20 cellular contexts compared by ENCODE assay signal in the genomic region with DNA sequence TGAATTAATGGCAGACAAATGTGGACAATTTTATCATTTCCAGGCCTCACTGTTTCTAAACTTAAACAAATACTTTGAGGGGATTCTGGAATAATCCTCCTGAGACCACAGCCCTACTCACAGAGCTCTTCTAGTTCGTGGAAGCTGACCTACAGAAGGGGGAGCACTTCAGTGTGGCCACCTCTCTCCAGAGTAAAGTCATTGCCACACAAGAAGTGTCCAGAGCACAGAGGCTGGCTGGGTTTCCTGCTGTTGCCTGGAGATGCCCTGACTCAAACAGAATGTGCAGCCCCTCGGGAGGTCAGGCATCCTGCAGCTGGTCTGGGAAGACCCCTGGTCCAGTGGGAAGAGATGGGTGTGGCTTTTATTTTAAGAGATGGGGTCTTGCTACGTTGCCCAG.
"Had no signal": no experiment of that assay in that cellular context is flagged by ENCODE, and none has a peak within 500 bp of the region (broad histone marks: within the 10 kb centered on the region; RNA-seq: fewer than 3 reads in every experiment).

No MANE protein-coding gene starts in this region.

- H3K27ac ChIP-seq: brain microvascular endothelial cell, heart right ventricle, lower lobe of right lung, tibial nerve, vagina had no signal

- H3K36me3 ChIP-seq: brain microvascular endothelial cell, heart right ventricle, lower lobe of right lung, tibial nerve, vagina had no signal

- H3K4me1 ChIP-seq: lower lobe of right lung, tibial nerve had no signal

- DNase-seq: activated CD4-positive, alpha-beta T cell treated with anti-CD3 and anti-CD28 coated beads for 48 hours; activated CD4-positive, CD25-positive, alpha-beta regulatory T cell; activated CD8-positive, alpha-beta T cell treated with anti-CD3 and anti-CD28 coated beads, Interleukin-2, amount 10 ng/mL, durations not matched to agents 7 days and 5 days; activated naive CD4-positive, alpha-beta T cell treated with Interleukin-2 at 50 U/mL for 16 hours; activated naive CD8-positive, alpha-beta T cell treated with anti-CD3 and anti-CD28 coated beads, Interleukin-2, amount 10 ng/mL, durations not matched to agents 7 days and 5 days; activated T-cell treated with anti-CD3 and anti-CD28 coated beads, Interleukin-2, amount 50 U/mL, for 24 hours; brain microvascular endothelial cell; cortex of kidney; heart right ventricle; immature natural killer cell; lower lobe of right lung; nephron progenitor cell; retina; stimulated activated CD4-positive, alpha-beta T cell treated with anti-CD3 and anti-CD28 coated beads, Interleukin-2, amount 100 ng/mL, for 24 hours; stimulated activated naive CD4-positive, alpha-beta T cell treated with Interleukin-2 at 50 U/mL for 16 hours; substantia nigra; T-cell had no signal

- FAIRE-seq: endometrium had no signal

- H3K9me3 ChIP-seq: vagina had no signal

- H3K27me3 ChIP-seq: brain microvascular endothelial cell, heart right ventricle, tibial nerve, vagina had no signal

- ATAC-seq: activated CD8-positive, alpha-beta T cell treated with anti-CD3 and anti-CD28 coated beads, Interleukin-2, amount 10 ng/mL, durations not matched to agents 7 days and 5 days; T-cell had no signal

- H3K4me3 ChIP-seq: heart right ventricle, lower lobe of right lung, tibial nerve, vagina had no signal
